ENCODE assay signal across 8 cellular contexts in genomic region chr17:47660064-47660492, GRCh38. TPM values are rescaled to one million over a fixed set of nuclear protein-coding genes. Genes with fewer than 3 reads are reported as not detected.
DNase-seq lines count a peak whose midpoint lies in the region; ATAC-seq and TF ChIP-seq lines count a peak whose summit lies in the region.

No MANE protein-coding gene starts in this region.

- H3K27me3 ChIP-seq in dorsolateral prefrontal cortex (no peaks in the 10 kb centered on the region), gastroesophageal sphincter (no peaks in the 10 kb centered on the region)

- peak overlapping the region in 4 of 59 donors; percentile 2 to 23 (median 13) for H3K4me3 ChIP-seq in dorsolateral prefrontal cortex
- no peak overlapping the region for H3K4me3 ChIP-seq in gastroesophageal sphincter

- H3K27ac ChIP-seq in dorsolateral prefrontal cortex (peak overlapping the region in 9 of 59 donors; percentile 7 to 43 (median 29)), gastroesophageal sphincter (no peak overlapping the region)

- peak overlapping the region; percentile 93 for H3K27ac Mint-ChIP-seq in activated CD4-positive, alpha-beta T cell treated with anti-CD3 and anti-CD28 coated beads, Interleukin-2, amount 10 ng/mL, durations not matched to agents 7 days and 5 days
- H3K27ac Mint-ChIP-seq in activated naive CD8-positive, alpha-beta T cell: peak overlapping the region; percentile 81
- peak overlapping the region; percentile 81 to 93 for H3K27ac Mint-ChIP-seq in stimulated activated naive CD8-positive, alpha-beta T cell treated with anti-CD3 and anti-CD28 coated beads, Interleukin-15, amount 100 ng/mL, for 72 hours

- TF ChIP-seq POLR2A in gastroesophageal sphincter (IDR thresholded peaks at IDR 0.05): no peak

- H3K4me1 ChIP-seq in gastroesophageal sphincter: peaks cover 0 to 41% (median under 1%) of the 10 kb centered on the region in 3 donors

- H3K36me3 ChIP-seq in gastroesophageal sphincter: peaks cover 20 to 100% of the 10 kb centered on the region in 2 donors

- no peaks in the 10 kb centered on the region for H3K9me3 ChIP-seq in gastroesophageal sphincter

- peak overlapping the region; percentile 75 for H3K4me3 Mint-ChIP-seq in activated CD4-positive, alpha-beta T cell treated with anti-CD3 and anti-CD28 coated beads, Interleukin-2, amount 10 ng/mL, durations not matched to agents 7 days and 5 days
- peak overlapping the region; percentile 75 for H3K4me3 Mint-ChIP-seq in activated naive CD8-positive, alpha-beta T cell
- H3K4me3 Mint-ChIP-seq in stimulated activated naive CD8-positive, alpha-beta T cell treated with anti-CD3 and anti-CD28 coated beads, Interleukin-15, amount 100 ng/mL, for 72 hours: peak overlapping the region; percentile 54 to 79

- WGBS in gastroesophageal sphincter (ENCODE audit: low coverage in 1 of 2), 2 donors: 41 to 54% methylated on average over 6 of the region's 6 CpGs

- TF ChIP-seq CTCF in dorsolateral prefrontal cortex (IDR thresholded peaks at IDR 0.05 in 54 of 56, conservative IDR thresholded peaks at IDR 0.05 in 2 of 56; ENCODE audit: low read depth in 1 of 56, partially characterized antibody in 56 of 56) (no peak), gastroesophageal sphincter (IDR thresholded peaks at IDR 0.05) (peak in 1 of 4 experiments; percentile 4)

- DNase-seq in activated CD4-positive, alpha-beta T cell treated with anti-CD3 and anti-CD28 coated beads, Interleukin-2, amount 10 ng/mL, durations not matched to agents 7 days and 5 days: peak; percentile 42
- no peak for DNase-seq in activated CD4-positive, alpha-beta T cell treated with anti-CD3 and anti-CD28 coated beads for 4 hours
- DNase-seq in stimulated activated naive CD8-positive, alpha-beta T cell treated with anti-CD3 and anti-CD28 coated beads, Interleukin-15, amount 100 ng/mL, for 72 hours: peak; percentile 28 to 30
- no peak for DNase-seq in dorsolateral prefrontal cortex
- no peak for DNase-seq in NCI-H2227 treated with DMSO at 0.1 percent for 48 hours (lab: John Stamatoyannopoulos, UW)

- CTCF ChIA-PET in activated CD4-positive, alpha-beta T cell treated with anti-CD3 and anti-CD28 coated beads, Interleukin-2, amount 10 ng/mL, durations not matched to agents 7 days and 5 days (lab: Charles Lee): interaction anchor here (1.0 kb wide), 2 partner anchors 11 to 39 kb away, joined by 3 read pairs; partner anchors contain the start of gene KPNB1

- H3K9me3 Mint-ChIP-seq in activated CD4-positive, alpha-beta T cell treated with anti-CD3 and anti-CD28 coated beads, Interleukin-2, amount 10 ng/mL, durations not matched to agents 7 days and 5 days: no peaks in the 10 kb centered on the region
- no peaks in the 10 kb centered on the region for H3K9me3 Mint-ChIP-seq in activated naive CD8-positive, alpha-beta T cell (ENCODE audit: low read depth)
- no peaks in the 10 kb centered on the region for H3K9me3 Mint-ChIP-seq in stimulated activated naive CD8-positive, alpha-beta T cell treated with anti-CD3 and anti-CD28 coated beads, Interleukin-15, amount 100 ng/mL, for 72 hours

- ATAC-seq in HG03378 (IDR thresholded peaks at IDR 0.05; ENCODE audit: unreplicated experiment) (peak; percentile 53), gastroesophageal sphincter (no peak)
- ATAC-seq in stimulated activated naive CD8-positive, alpha-beta T cell treated with anti-CD3 and anti-CD28 coated beads, Interleukin-15, amount 100 ng/mL, for 72 hours: peak; percentile 92

- H3K27me3 Mint-ChIP-seq in activated CD4-positive, alpha-beta T cell treated with anti-CD3 and anti-CD28 coated beads, Interleukin-2, amount 10 ng/mL, durations not matched to agents 7 days and 5 days: no peaks in the 10 kb centered on the region
- H3K27me3 Mint-ChIP-seq in activated naive CD8-positive, alpha-beta T cell: no peaks in the 10 kb centered on the region
- no peaks in the 10 kb centered on the region for H3K27me3 Mint-ChIP-seq in stimulated activated naive CD8-positive, alpha-beta T cell treated with anti-CD3 and anti-CD28 coated beads, Interleukin-15, amount 100 ng/mL, for 72 hours

- no peak for TF ChIP-seq EP300 in gastroesophageal sphincter (IDR thresholded peaks at IDR 0.05)

- H3K36me3 Mint-ChIP-seq in activated CD4-positive, alpha-beta T cell treated with anti-CD3 and anti-CD28 coated beads, Interleukin-2, amount 10 ng/mL, durations not matched to agents 7 days and 5 days (ENCODE audit: low read depth): peaks cover 71% of the 10 kb centered on the region
- peaks cover 19% of the 10 kb centered on the region for H3K36me3 Mint-ChIP-seq in activated naive CD8-positive, alpha-beta T cell

- intact Hi-C loops in dorsolateral prefrontal cortex (cut with DNase I): loop anchor here in 1 of 2 donors (5.0 kb wide), 1 partner anchor 142 kb away; no protein-coding TSS in a partner anchor

- peaks cover 60% of the 10 kb centered on the region for H3K4me1 Mint-ChIP-seq in activated CD4-positive, alpha-beta T cell treated with anti-CD3 and anti-CD28 coated beads, Interleukin-2, amount 10 ng/mL, durations not matched to agents 7 days and 5 days
- peaks cover 54% of the 10 kb centered on the region for H3K4me1 Mint-ChIP-seq in activated naive CD8-positive, alpha-beta T cell (ENCODE audit: low read depth)
- peaks cover 70% of the 10 kb centered on the region for H3K4me1 Mint-ChIP-seq in stimulated activated naive CD8-positive, alpha-beta T cell treated with anti-CD3 and anti-CD28 coated beads, Interleukin-15, amount 100 ng/mL, for 72 hours

- POLR2A ChIA-PET in activated CD4-positive, alpha-beta T cell treated with anti-CD3 and anti-CD28 coated beads, Interleukin-2, amount 10 ng/mL, durations not matched to agents 7 days and 5 days (lab: Charles Lee): no interaction called here

RNA-seq across cellular contexts. Expression of gene KPNB1, which starts 10.4 kb away (rescaled TPM):
- total RNA-seq in activated CD4-positive, alpha-beta T cell treated with anti-CD3 and anti-CD28 coated beads, Interleukin-2, amount 10 ng/mL, durations not matched to agents 7 days and 5 days: 100 to 1,000 TPM; 409 to 427 TPM
- total RNA-seq in dorsolateral prefrontal cortex (100 to 1,000 TPM; 131 to 228 (median 183) TPM), gastroesophageal sphincter (100 to 1,000 TPM; 192 to 215 (median 211) TPM)

RNA-seq across cellular contexts. Expression of gene TBKBP1, which starts 33.9 kb away (rescaled TPM):
- total RNA-seq in activated CD4-positive, alpha-beta T cell treated with anti-CD3 and anti-CD28 coated beads, Interleukin-2, amount 10 ng/mL, durations not matched to agents 7 days and 5 days: 1 to 10 TPM; 2.5 to 3.0 TPM
- total RNA-seq in dorsolateral prefrontal cortex: 10 to 100 TPM; 15.3 to 57.8 (median 37.2) TPM
- 10 to 100 TPM; 13.9 to 25.1 (median 18.0) TPM for total RNA-seq in gastroesophageal sphincter

Comparison
In these comparisons a context has a peak if more than half of its experiments do, and no peak if none do; other contexts are left out.
1. DNase-seq: peak in activated CD4-positive, alpha-beta T cell treated with anti-CD3 and anti-CD28 coated beads, Interleukin-2, amount 10 ng/mL, durations not matched to agents 7 days and 5 days (single experiment) and stimulated activated naive CD8-positive, alpha-beta T cell treated with anti-CD3 and anti-CD28 coated beads, Interleukin-15, amount 100 ng/mL, for 72 hours (2 of 2); none in activated CD4-positive, alpha-beta T cell treated with anti-CD3 and anti-CD28 coated beads for 4 hours (0 of 2), dorsolateral prefrontal cortex (0 of 10) and NCI-H2227 treated with DMSO at 0.1 percent for 48 hours (single experiment).
2. Peak in every context shown above with its lines, with median percentiles within 50 percentile points of each other: H3K27ac Mint-ChIP-seq and H3K4me3 Mint-ChIP-seq.